ENCODE assay signal across 24 cellular contexts in genomic region chr2:157473585-157473984, GRCh38. TPM values are rescaled to one million over a fixed set of nuclear protein-coding genes. Genes with fewer than 3 reads are reported as not detected.
DNase-seq lines count a peak whose midpoint lies in the region; ATAC-seq and TF ChIP-seq lines count a peak whose summit lies in the region.
"Had no signal": no experiment of that assay in that cellular context is flagged by ENCODE, and none has a peak within 500 bp of the region (broad histone marks: within the 10 kb centered on the region; RNA-seq: fewer than 3 reads in every experiment).

No MANE protein-coding gene starts in this region.

- POLR2A ChIA-PET in activated CD4-positive, alpha-beta T cell treated with anti-CD3 and anti-CD28 coated beads for 36 hours (lab: Charles Lee) = interaction anchor here (1.0 to 1.2 kb wide), 2 partner anchors 33 to 60 kb away, joined by 3 to 6 read pairs; no protein-coding TSS in a partner anchor
- POLR2A ChIA-PET in naive thymus-derived CD4-positive, alpha-beta T cell (lab: Charles Lee) = interaction anchor here (1.4 kb wide), 1 partner anchor 40 kb away, joined by 6 read pairs; no protein-coding TSS in a partner anchor

- ATAC-seq in activated CD4-positive, alpha-beta T cell treated with anti-CD3 and anti-CD28 coated beads for 36 hours = peak; percentile 47
- no peak for ATAC-seq in naive thymus-derived CD4-positive, alpha-beta T cell
- ATAC-seq in upper lobe of left lung (ENCODE audit: low FRiP score in 2 of 2) = no peak
- ATAC-seq: effector memory CD8-positive, alpha-beta T cell; HepG2; sciatic nerve had no signal

- DNase-seq in activated CD4-positive, alpha-beta T cell treated with anti-CD3 and anti-CD28 coated beads for 36 hours = peak; percentile 58
- no peak for DNase-seq in activated CD4-positive, alpha-beta T cell treated with anti-CD3 and anti-CD28 coated beads, Interleukin-2, amount 50 U/mL, for 4 hours
- DNase-seq in MG63 (peak; percentile 1), upper lobe of left lung (no peak), right atrium auricular region (ENCODE audit: low spot score) (no peak), brain microvascular endothelial cell (no peak)
- no peak for DNase-seq in naive thymus-derived CD4-positive, alpha-beta T cell
- DNase-seq: 8988T; adrenal gland; caudate nucleus; DMS 273 treated with DMSO at 0.1 percent for 48 hours; effector memory CD8-positive, alpha-beta T cell; HFFc6; hypothalamus; midbrain; NCI-H187; nucleus accumbens; SJCRH30; stimulated activated CD4-positive, alpha-beta T cell treated with anti-CD3 and anti-CD28 coated beads, Interleukin-2, amount 100 ng/mL, for 24 hours; tibial artery had no signal

- in situ Hi-C loops in brain microvascular endothelial cell (cut with HindIII; ENCODE audit: low pct_ligation_motif_present, low sequenced_read_pairs) = no loop called here

- TF ChIP-seq POLR2A in upper lobe of left lung (IDR thresholded peaks at IDR 0.05) = no peak

- H3K27me3 ChIP-seq in MG63 (no peaks in the 10 kb centered on the region), upper lobe of left lung (no peaks in the 10 kb centered on the region), right atrium auricular region (no peaks in the 10 kb centered on the region), brain microvascular endothelial cell (replicated peaks) (no peaks in the 10 kb centered on the region)
- no peaks in the 10 kb centered on the region for H3K27me3 ChIP-seq in naive thymus-derived CD4-positive, alpha-beta T cell (ENCODE audit: control insufficient read depth in 2 of 2, insufficient read depth in 2 of 2, low read length in 2 of 2)
- H3K27me3 ChIP-seq: adrenal gland; BLaER1 treated with 17β-estradiol and CSF1 and Interleukin-3, amounts not matched to agents 10 nM and 100 nM; SJCRH30; tibial artery had no signal

- H3K4me3 ChIP-seq in MG63 = no peak overlapping the region
- no peak overlapping the region for H3K4me3 ChIP-seq in naive thymus-derived CD4-positive, alpha-beta T cell (ENCODE audit: low read length)
- no peak overlapping the region for H3K4me3 ChIP-seq in upper lobe of left lung
- H3K4me3 ChIP-seq in right atrium auricular region = no peak overlapping the region
- no peak overlapping the region for H3K4me3 ChIP-seq in brain microvascular endothelial cell (ENCODE audit: low read depth, low read length)
- H3K4me3 ChIP-seq: adrenal gland; BLaER1 treated with 17β-estradiol and CSF1 and Interleukin-3, amounts not matched to agents 10 nM and 100 nM; SJCRH30; tibial artery had no signal

- H3K4me1 ChIP-seq in naive thymus-derived CD4-positive, alpha-beta T cell (ENCODE audit: control insufficient read depth in 2 of 2, insufficient read depth in 2 of 2, low read length in 2 of 2) = peaks cover 20 to 21% of the 10 kb centered on the region in 2 donors
- H3K4me1 ChIP-seq in upper lobe of left lung (no peaks in the 10 kb centered on the region), right atrium auricular region (no peaks in the 10 kb centered on the region)
- H3K4me1 ChIP-seq: adrenal gland, SJCRH30, tibial artery had no signal

- H3K9me3 ChIP-seq in MG63 = no peaks in the 10 kb centered on the region
- no peaks in the 10 kb centered on the region for H3K9me3 ChIP-seq in naive thymus-derived CD4-positive, alpha-beta T cell (ENCODE audit: control insufficient read depth in 2 of 3, low read length in 3 of 3)
- H3K9me3 ChIP-seq in upper lobe of left lung = no peaks in the 10 kb centered on the region
- no peaks in the 10 kb centered on the region for H3K9me3 ChIP-seq in right atrium auricular region
- H3K9me3 ChIP-seq: adrenal gland, SJCRH30, tibial artery had no signal

- peak overlapping the region; percentile 87 for H3K27ac Mint-ChIP-seq in activated CD4-positive, alpha-beta T cell treated with anti-CD3 and anti-CD28 coated beads for 36 hours
- H3K27ac Mint-ChIP-seq in activated naive CD8-positive, alpha-beta T cell = peak overlapping the region; percentile 88
- peak overlapping the region in 5 of 9 donors; percentile 3 to 86 (median 47) for H3K27ac Mint-ChIP-seq in naive thymus-derived CD4-positive, alpha-beta T cell
- H3K27ac Mint-ChIP-seq: HFFc6 had no signal

- no peaks in the 10 kb centered on the region for H3K27me3 Mint-ChIP-seq in activated CD4-positive, alpha-beta T cell treated with anti-CD3 and anti-CD28 coated beads for 36 hours
- no peaks in the 10 kb centered on the region for H3K27me3 Mint-ChIP-seq in activated naive CD8-positive, alpha-beta T cell
- no peaks in the 10 kb centered on the region for H3K27me3 Mint-ChIP-seq in naive thymus-derived CD4-positive, alpha-beta T cell
- H3K27me3 Mint-ChIP-seq: effector memory CD8-positive, alpha-beta T cell had no signal

- H3K4me1 Mint-ChIP-seq in activated CD4-positive, alpha-beta T cell treated with anti-CD3 and anti-CD28 coated beads for 36 hours = peaks cover 92% of the 10 kb centered on the region
- peaks cover 81% of the 10 kb centered on the region for H3K4me1 Mint-ChIP-seq in activated naive CD8-positive, alpha-beta T cell (ENCODE audit: low read depth)
- H3K4me1 Mint-ChIP-seq in naive thymus-derived CD4-positive, alpha-beta T cell = peaks cover 30 to 83% (median 54%) of the 10 kb centered on the region in 7 donors

- no peak for TF ChIP-seq EP300 in upper lobe of left lung (IDR thresholded peaks at IDR 0.05)

- no peaks in the 10 kb centered on the region for H3K36me3 ChIP-seq in MG63
- H3K36me3 ChIP-seq in naive thymus-derived CD4-positive, alpha-beta T cell (ENCODE audit: control insufficient read depth in 2 of 3, insufficient read depth in 3 of 3, low read length in 3 of 3) = no peaks in the 10 kb centered on the region
- no peaks in the 10 kb centered on the region for H3K36me3 ChIP-seq in upper lobe of left lung
- no peaks in the 10 kb centered on the region for H3K36me3 ChIP-seq in right atrium auricular region
- H3K36me3 ChIP-seq in brain microvascular endothelial cell (replicated peaks) = no peaks in the 10 kb centered on the region
- H3K36me3 ChIP-seq: adrenal gland; BLaER1 treated with 17β-estradiol and CSF1 and Interleukin-3, amounts not matched to agents 10 nM and 100 nM; SJCRH30; tibial artery had no signal

- CTCF ChIA-PET in activated CD4-positive, alpha-beta T cell treated with anti-CD3 and anti-CD28 coated beads for 36 hours (lab: Charles Lee) = interaction anchor here (0.7 to 1.6 kb wide), 5 partner anchors 10 to 144 kb away, joined by 3 to 6 read pairs (median 3); no protein-coding TSS in a partner anchor
- CTCF ChIA-PET in naive thymus-derived CD4-positive, alpha-beta T cell (lab: Charles Lee) = interaction anchor here (1.1 to 1.5 kb wide), 2 partner anchors 9 to 146 kb away, joined by 4 to 5 read pairs; no protein-coding TSS in a partner anchor

- H3K36me3 Mint-ChIP-seq in activated CD4-positive, alpha-beta T cell treated with anti-CD3 and anti-CD28 coated beads for 36 hours (ENCODE audit: low read depth) = peaks cover 15% of the 10 kb centered on the region
- H3K36me3 Mint-ChIP-seq in activated naive CD8-positive, alpha-beta T cell = no peaks in the 10 kb centered on the region
- H3K36me3 Mint-ChIP-seq in naive thymus-derived CD4-positive, alpha-beta T cell = peaks cover 0 to 12% (median 1%) of the 10 kb centered on the region in 5 donors

- H3K27ac ChIP-seq in naive thymus-derived CD4-positive, alpha-beta T cell (ENCODE audit: low read depth, low read length) = no peak overlapping the region
- H3K27ac ChIP-seq in upper lobe of left lung (no peak overlapping the region), right atrium auricular region (no peak overlapping the region), brain microvascular endothelial cell (no peak overlapping the region)
- H3K27ac ChIP-seq: adrenal gland, SJCRH30, tibial artery had no signal

- intact Hi-C loops in activated CD4-positive, alpha-beta T cell treated with anti-CD3 and anti-CD28 coated beads for 36 hours (cut with DNase I, micrococcal nuclease) = loop anchor here in 1 of 2 experiments (10.0 kb wide), 1 partner anchor 1139 kb away; the partner anchor contains the start of gene NR4A2
- intact Hi-C loops in naive thymus-derived CD4-positive, alpha-beta T cell (cut with micrococcal nuclease) = no loop called here

- H3K9me3 Mint-ChIP-seq in activated CD4-positive, alpha-beta T cell treated with anti-CD3 and anti-CD28 coated beads for 36 hours (ENCODE audit: low read depth) = no peaks in the 10 kb centered on the region
- H3K9me3 Mint-ChIP-seq in activated naive CD8-positive, alpha-beta T cell (ENCODE audit: low read depth) = no peaks in the 10 kb centered on the region
- peaks cover 0 to 11% (median 0%) of the 10 kb centered on the region in 11 donors for H3K9me3 Mint-ChIP-seq in naive thymus-derived CD4-positive, alpha-beta T cell
- H3K9me3 Mint-ChIP-seq: effector memory CD8-positive, alpha-beta T cell; HFFc6 had no signal

- TF ChIP-seq CTCF in upper lobe of left lung (IDR thresholded peaks at IDR 0.05) = no peak
- no peak for TF ChIP-seq CTCF in right atrium auricular region (IDR thresholded peaks at IDR 0.05)
- no peak for TF ChIP-seq CTCF in brain microvascular endothelial cell (IDR thresholded peaks at IDR 0.05; ENCODE audit: low read depth, low read length, missing control alignments)

- peak overlapping the region; percentile 3 for H3K4me3 Mint-ChIP-seq in activated CD4-positive, alpha-beta T cell treated with anti-CD3 and anti-CD28 coated beads for 36 hours
- H3K4me3 Mint-ChIP-seq in activated naive CD8-positive, alpha-beta T cell = peak overlapping the region; percentile 33
- H3K4me3 Mint-ChIP-seq in naive thymus-derived CD4-positive, alpha-beta T cell = peak overlapping the region in 1 of 10 donors; percentile 69
- H3K4me3 Mint-ChIP-seq: effector memory CD8-positive, alpha-beta T cell; HFFc6 had no signal

RNA-seq across cellular contexts. Expression of gene CYTIP, which starts 29.7 kb away (rescaled TPM):
- 100 to 1,000 TPM; 470 to 536 TPM for total RNA-seq in activated CD4-positive, alpha-beta T cell treated with anti-CD3 and anti-CD28 coated beads for 36 hours
- total RNA-seq in MG63 (2014; rRNA removed; shearing (Covaris generic); ENCODE audit: low replicate concordance) = not detected in 2 replicates
- total RNA-seq in naive thymus-derived CD4-positive, alpha-beta T cell = 100 to 1,000 TPM; 290 to 406 (median 363) TPM
- polyA plus RNA-seq in naive thymus-derived CD4-positive, alpha-beta T cell = 100 to 1,000 TPM; 170 to 270 TPM
- 10 to 100 TPM; 23.1 to 47.1 (median 28.5) TPM for total RNA-seq in upper lobe of left lung
- total RNA-seq in right atrium auricular region = 1 to 10 TPM; 3.3 to 4.8 TPM
- total RNA-seq: HepG2, HFFc6 had no signal
- polyA plus RNA-seq: HepG2 had no signal

Comparison
In these comparisons a context has a peak if more than half of its experiments do, and no peak if none do; other contexts are left out.
1. DNase-seq: peak in activated CD4-positive, alpha-beta T cell treated with anti-CD3 and anti-CD28 coated beads for 36 hours (single experiment) and MG63 (single experiment); none in activated CD4-positive, alpha-beta T cell treated with anti-CD3 and anti-CD28 coated beads, Interleukin-2, amount 50 U/mL, for 4 hours (0 of 2), naive thymus-derived CD4-positive, alpha-beta T cell (0 of 9), upper lobe of left lung (0 of 2), right atrium auricular region (single experiment) and brain microvascular endothelial cell (single experiment).
2. RNA of gene CYTIP, which starts 29.7 kb away (total RNA-seq): 470 to 536 TPM in activated CD4-positive, alpha-beta T cell treated with anti-CD3 and anti-CD28 coated beads for 36 hours and 290 to 406 TPM in naive thymus-derived CD4-positive, alpha-beta T cell; 23.1 to 47.1 TPM in upper lobe of left lung, 3.3 to 4.8 TPM in right atrium auricular region and not detected in MG63; every median in the first group is over 4 times any median in the second.
3. Peak in every context shown above with its lines, with median percentiles within 50 percentile points of each other: H3K27ac Mint-ChIP-seq.